ENCODE assay signal across 27 cellular contexts in genomic region chr3:131474115-131474514, GRCh38.
"Had no signal": no experiment of that assay in that cellular context is flagged by ENCODE, and none has a peak within 500 bp of the region (broad histone marks: within the 10 kb centered on the region; RNA-seq: fewer than 3 reads in every experiment).

No MANE protein-coding gene starts in this region.

- H3K4me3 Mint-ChIP-seq: dendritic cell treated with granulocyte-macrophage colony-stimulating factor and Interleukin-4, amounts not matched to agents 40 ng/mL and 50 ng/mL, for 4 days; mesothelial cell of epicardium; naive B cell; natural killer cell treated with Interleukin-12 subunit alpha and Interleukin-12 subunit beta and Interleukin-15 and Interleukin-18, amount 100 ng/mL, for 72 hours; neural crest cell had no signal

- H3K4me3 ChIP-seq: colonic mucosa, esophagus squamous epithelium, heart right ventricle, left lung, mucosa of descending colon, pancreas, right lobe of liver, testis, tibial artery, upper lobe of left lung had no signal

- H3K4me1 ChIP-seq: colonic mucosa, esophagus squamous epithelium, left lung, pancreas, right lobe of liver, testis, tibial artery, upper lobe of left lung had no signal

- H3K9me3 ChIP-seq: colonic mucosa, esophagus squamous epithelium, heart right ventricle, left lung, mucosa of descending colon, neutrophil, pancreas, right lobe of liver, testis, tibial artery, upper lobe of left lung had no signal

- H3K27me3 ChIP-seq: colonic mucosa, esophagus squamous epithelium, heart right ventricle, left lung, neutrophil, pancreas, right lobe of liver, testis, tibial artery, upper lobe of left lung had no signal

- H3K27ac ChIP-seq: colonic mucosa, esophagus squamous epithelium, heart right ventricle, left lung, neutrophil, pancreas, right lobe of liver, testis, tibial artery, upper lobe of left lung had no signal

- H3K27me3 Mint-ChIP-seq: dendritic cell treated with granulocyte-macrophage colony-stimulating factor and Interleukin-4, amounts not matched to agents 40 ng/mL and 50 ng/mL, for 4 days; naive B cell; natural killer cell treated with Interleukin-12 subunit alpha and Interleukin-12 subunit beta and Interleukin-15 and Interleukin-18, amount 100 ng/mL, for 72 hours had no signal

- H3K27ac Mint-ChIP-seq: dendritic cell treated with granulocyte-macrophage colony-stimulating factor and Interleukin-4, amounts not matched to agents 40 ng/mL and 50 ng/mL, for 4 days; mesothelial cell of epicardium; natural killer cell treated with Interleukin-12 subunit alpha and Interleukin-12 subunit beta and Interleukin-15 and Interleukin-18, amount 100 ng/mL, for 72 hours had no signal

- H3K9me3 Mint-ChIP-seq: dendritic cell treated with granulocyte-macrophage colony-stimulating factor and Interleukin-4, amounts not matched to agents 40 ng/mL and 50 ng/mL, for 4 days; mesothelial cell of epicardium; naive B cell; natural killer cell treated with Interleukin-12 subunit alpha and Interleukin-12 subunit beta and Interleukin-15 and Interleukin-18, amount 100 ng/mL, for 72 hours; neural crest cell had no signal

- ATAC-seq: heart right ventricle; left cardiac atrium; left lung; mucosa of descending colon; natural killer cell treated with Interleukin-12 subunit alpha and Interleukin-12 subunit beta and Interleukin-15 and Interleukin-18, amount 100 ng/mL, for 72 hours; pancreas; right lobe of liver had no signal

- DNase-seq: colonic mucosa; effector CD8-positive, alpha-beta T cell; esophagus squamous epithelium; foreskin melanocyte; glutamatergic neuron; heart right ventricle; hippocampal formation; left cardiac atrium; left lung; mesenchymal stem cell; mucosa of descending colon; naive B cell; pancreas; right lobe of liver; small intestine; stimulated activated CD4-positive, alpha-beta T cell treated with anti-CD3 and anti-CD28 coated beads, Interleukin-15, amount 100 ng/mL, for 24 hours; stimulated activated CD4-positive, alpha-beta T cell treated with anti-CD3 and anti-CD28 coated beads, Interleukin-2, amount 100 ng/mL, for 48 hours; stimulated activated naive CD4-positive, alpha-beta T cell; substantia nigra; testis; tibial artery; upper lobe of left lung had no signal
